ENCODE assay signal across 22 cellular contexts in genomic region chr10:77869626-77870420, GRCh38. TPM values are rescaled to one million over a fixed set of nuclear protein-coding genes. Genes with fewer than 3 reads are reported as not detected.
A peak's percentile ranks its signal among the peaks of the same experiment; 100 is the strongest.
DNase-seq lines count a peak whose midpoint lies in the region; ATAC-seq, FAIRE-seq and TF ChIP-seq lines count a peak whose summit lies in the region.
"Had no signal": no experiment of that assay in that cellular context is flagged by ENCODE, and none has a peak within 500 bp of the region (broad histone marks: within the 10 kb centered on the region; RNA-seq: fewer than 3 reads in every experiment).

No MANE protein-coding gene starts in this region.

- CTCF ChIA-PET in RWPE1 (lab: Yijun Ruan, JAX): interaction anchor here (0.5 to 1.0 kb wide), 3 partner anchors 23 to 559 kb away, joined by 3 to 4 read pairs (median 3); no protein-coding TSS in a partner anchor

- no peak overlapping the region for H3K9ac ChIP-seq in keratinocyte (ENCODE audit: control insufficient read depth, extremely low read depth, insufficient read depth, low read length)

- no peak overlapping the region for H2AFZ ChIP-seq in keratinocyte (ENCODE audit: control insufficient read depth, low read length)
- H2AFZ ChIP-seq: GM23338 had no signal

- H3K4me1 ChIP-seq in keratinocyte (ENCODE audit: control insufficient read depth, extremely low read depth, insufficient read depth, low read length): peaks cover 92% of the 10 kb centered on the region

- H3K27ac ChIP-seq in RWPE1: peak overlapping the region; percentile 93
- peak overlapping the region; percentile 24 for H3K27ac ChIP-seq in epithelial cell of prostate
- H3K27ac ChIP-seq in keratinocyte (ENCODE audit: control insufficient read depth, insufficient read depth, low read length): peak overlapping the region; percentile 34
- H3K27ac ChIP-seq: left ventricle myocardium inferior, spleen had no signal

- no peaks in the 10 kb centered on the region for H3K27me3 ChIP-seq in keratinocyte (ENCODE audit: control insufficient read depth, extremely low read depth, insufficient read depth, low read length)
- H3K27me3 ChIP-seq: cardiac muscle cell, heart left ventricle, spleen had no signal

- peak overlapping the region; percentile 26 for H3K4me2 ChIP-seq in keratinocyte (ENCODE audit: control insufficient read depth, extremely low read depth, insufficient read depth, low read depth, low read length)
- H3K4me2 ChIP-seq: GM23338 had no signal

- H3K36me3 ChIP-seq in keratinocyte (ENCODE audit: control insufficient read depth in 2 of 2, extremely low read depth in 1 of 2, insufficient read depth in 2 of 2, low read length in 2 of 2): peaks cover 11 to 16% of the 10 kb centered on the region in 2 experiments

- peak; percentile 67 for FAIRE-seq in keratinocyte (lab: Jason Lieb, UNC)

- H4K20me1 ChIP-seq in keratinocyte (ENCODE audit: control insufficient read depth, extremely low read depth, insufficient read depth, low read length): no peaks in the 10 kb centered on the region

- no peak for ATAC-seq in GM19452 (IDR thresholded peaks at IDR 0.05; ENCODE audit: unreplicated experiment)
- ATAC-seq: activated CD8-positive, alpha-beta memory T cell treated with anti-CD3 and anti-CD28 coated beads, Interleukin-2, amount 10 ng/mL, durations not matched to agents 7 days and 5 days; GM23338; heart left ventricle had no signal

- DNase-seq in AG10803 (ENCODE audit: low read depth) (peak; percentile 71), RWPE1 (ENCODE audit: low spot score) (no peak), epithelial cell of prostate (ENCODE audit: low read depth, low spot score) (no peak), keratinocyte (ENCODE audit: low read depth, low spot score) (no peak), NCI-H774 (lab: John Stamatoyannopoulos, UW) (no peak), GM19240 (ENCODE audit: insufficient read length, low spot score) (no peak), GF-D8 (lab: John Stamatoyannopoulos, UW) (no peak)
- DNase-seq: activated CD4-positive, alpha-beta T cell treated with anti-CD3 and anti-CD28 coated beads for 48 hours; activated CD8-positive, alpha-beta memory T cell treated with anti-CD3 and anti-CD28 coated beads, Interleukin-2, amount 10 ng/mL, durations not matched to agents 7 days and 5 days; activated naive CD8-positive, alpha-beta T cell treated with anti-CD3 and anti-CD28 coated beads for 36 hours; heart left ventricle; KBM-7; left ventricle myocardium inferior; NCI-H187 treated with DMSO at 0.1 percent for 48 hours; NCI-H2227 treated with DMSO at 0.1 percent for 48 hours; NCI-H82; SHP77; spleen; T-helper 1 cell had no signal

- POLR2A ChIA-PET in RWPE1 (lab: Yijun Ruan, JAX; ENCODE audit: low non-redundant PET): no interaction called here

- peaks cover 30% of the 10 kb centered on the region for H3K79me2 ChIP-seq in keratinocyte (ENCODE audit: control insufficient read depth, insufficient read depth, low read length)

- dilution Hi-C loops in keratinocyte (cut with MboI; ENCODE audit: extremely low pct_ligation_motif_present, low sequenced_read_pairs): no loop called here

- no peaks in the 10 kb centered on the region for H3K9me3 ChIP-seq in keratinocyte (ENCODE audit: control insufficient read depth, low read depth, low read length)
- H3K9me3 ChIP-seq: heart left ventricle, left ventricle myocardium inferior, spleen had no signal

- H3K4me3 ChIP-seq in AG10803 (ENCODE audit: low read length) (no peak overlapping the region), keratinocyte (ENCODE audit: control insufficient read depth in 2 of 3, extremely low read depth in 1 of 3, insufficient read depth in 2 of 3, low read depth in 1 of 3, low read length in 3 of 3) (no peak overlapping the region)
- H3K4me3 ChIP-seq: cardiac muscle cell, GM23338, heart left ventricle, left ventricle myocardium inferior, spleen had no signal

- H3K9me1 ChIP-seq in keratinocyte (ENCODE audit: control insufficient read depth, extremely low read depth, insufficient read depth, low read length): no peaks in the 10 kb centered on the region

- TF ChIP-seq CTCF in AG10803 (conservative IDR thresholded peaks at IDR 0.05; ENCODE audit: low read length) (no peak), RWPE1 (conservative IDR thresholded peaks at IDR 0.05; ENCODE audit: low read depth) (no peak), keratinocyte (optimal IDR thresholded peaks at IDR 0.05 in 1 of 3, IDR thresholded peaks at IDR 0.05 in 1 of 3, conservative IDR thresholded peaks at IDR 0.05 in 1 of 3; ENCODE audit: extremely low read depth in 1 of 3, insufficient read depth in 2 of 3, low read length in 3 of 3) (no peak)

RNA-seq across cellular contexts. Expression of gene DLG5, which starts 56.7 kb away (rescaled TPM):
- polyA plus RNA-seq in keratinocyte: 9.5 to 35.9 TPM (median 17.2 TPM) in 3 replicates
- polyA plus RNA-seq in keratinocyte (2011; ENCODE audit: low read depth): 33.6 TPM
- 15.5 and 21.6 TPM in 2 replicates for polyA plus RNA-seq in keratinocyte (2011; cell fraction: cytosol; rRNA removed)
- polyA plus RNA-seq in keratinocyte (2011; cell fraction: nucleus; rRNA removed): 59.9 and 60.9 TPM in 2 replicates
- 23.2 and 49.6 TPM in 2 replicates for polyA plus RNA-seq in keratinocyte (2012; ENCODE audit: low replicate concordance)
- polyA minus RNA-seq in keratinocyte: 23.1 to 123 TPM (median 41.6 TPM) in 3 replicates
- polyA minus RNA-seq in keratinocyte (2011; cell fraction: cytosol; rRNA and poly(A)+ RNA removed): 34.3 TPM
- 61.4 and 75.7 TPM in 2 replicates for polyA minus RNA-seq in keratinocyte (2011; cell fraction: nucleus; rRNA and poly(A)+ RNA removed)

Comparison
In these comparisons a context has a peak if more than half of its experiments do, and no peak if none do; other contexts are left out.
1. H3K27ac ChIP-seq: peak in every context shown above with its lines; median percentile 93 in RWPE1; 34 in keratinocyte; 24 in epithelial cell of prostate.